15 cellular contexts compared by ENCODE assay signal in the genomic region with DNA sequence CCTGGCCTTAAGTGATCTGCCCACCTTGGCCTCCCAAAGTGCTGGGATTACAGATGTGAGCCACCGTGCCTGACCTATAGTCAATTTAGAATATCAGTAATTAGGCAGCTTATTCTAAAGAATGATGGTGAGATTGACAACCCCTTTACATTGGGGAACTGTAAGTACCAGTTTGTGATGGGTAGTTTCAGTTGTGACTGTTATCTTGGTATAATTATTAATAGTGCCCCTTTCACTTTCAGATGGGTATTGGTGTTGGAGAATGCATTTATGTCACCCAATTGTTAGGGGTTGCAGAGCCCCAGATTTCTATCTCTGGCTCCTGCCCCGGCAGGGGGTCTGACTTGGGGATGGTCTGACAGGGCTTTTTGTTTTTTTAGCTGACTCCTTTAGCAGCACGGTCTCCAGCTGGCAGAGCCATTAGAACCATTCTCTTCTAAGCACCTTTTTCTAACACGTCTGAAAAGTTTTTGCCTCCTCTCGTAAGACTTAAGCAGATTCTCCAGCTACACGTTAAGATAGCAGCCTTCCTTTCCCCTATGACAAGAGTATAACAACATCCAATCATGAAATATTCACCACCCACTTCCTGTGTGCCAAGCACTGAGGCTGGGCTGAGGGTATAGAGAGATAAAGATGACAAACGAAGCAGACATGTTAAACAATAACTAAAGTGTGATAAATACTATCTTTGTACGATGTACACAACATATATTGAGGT.
DNase-seq lines count a peak whose midpoint lies in the region; ATAC-seq lines count a peak whose summit lies in the region.
"Had no signal": no experiment of that assay in that cellular context is flagged by ENCODE, and none has a peak within 500 bp of the region (broad histone marks: within the 10 kb centered on the region; RNA-seq: fewer than 3 reads in every experiment).

No MANE protein-coding gene starts in this region.

- peaks cover 5% of the 10 kb centered on the region for H3K36me3 Mint-ChIP-seq in activated CD4-positive, alpha-beta T cell treated with anti-CD3 and anti-CD28 coated beads for 36 hours (ENCODE audit: low read depth)
- H3K36me3 Mint-ChIP-seq in naive thymus-derived CD4-positive, alpha-beta T cell: peaks cover 2 to 35% (median 14%) of the 10 kb centered on the region in 5 donors
- peaks cover 10% of the 10 kb centered on the region for H3K36me3 Mint-ChIP-seq in activated naive CD8-positive, alpha-beta T cell treated with anti-CD3 and anti-CD28 coated beads for 36 hours

- CTCF ChIA-PET in activated CD4-positive, alpha-beta T cell treated with anti-CD3 and anti-CD28 coated beads for 36 hours (lab: Charles Lee): interaction anchor here (0.8 kb wide), 1 partner anchor 848 kb away, joined by 3 read pairs; no protein-coding TSS in a partner anchor
- CTCF ChIA-PET in naive thymus-derived CD4-positive, alpha-beta T cell (lab: Charles Lee): no interaction called here

- intact Hi-C loops in activated CD4-positive, alpha-beta T cell treated with anti-CD3 and anti-CD28 coated beads for 36 hours (cut with DNase I, micrococcal nuclease): loop anchor here in 1 of 2 experiments (10.0 kb wide), 1 partner anchor 861 kb away; no protein-coding TSS in a partner anchor
- intact Hi-C loops in naive thymus-derived CD4-positive, alpha-beta T cell (cut with micrococcal nuclease): loop anchor here in 1 of 2 donors (2.0 kb wide), 1 partner anchor 61 kb away; no protein-coding TSS in a partner anchor

- H3K27me3 Mint-ChIP-seq in activated CD4-positive, alpha-beta T cell treated with anti-CD3 and anti-CD28 coated beads for 36 hours: no peaks in the 10 kb centered on the region
- H3K27me3 Mint-ChIP-seq in naive thymus-derived CD4-positive, alpha-beta T cell: no peaks in the 10 kb centered on the region
- no peaks in the 10 kb centered on the region for H3K27me3 Mint-ChIP-seq in activated naive CD8-positive, alpha-beta T cell treated with anti-CD3 and anti-CD28 coated beads for 36 hours
- H3K27me3 Mint-ChIP-seq: type B pancreatic cell had no signal

- H3K4me3 ChIP-seq in naive thymus-derived CD4-positive, alpha-beta T cell (ENCODE audit: low read length): no peak overlapping the region
- H3K4me3 ChIP-seq: pancreas had no signal

- POLR2A ChIA-PET in activated CD4-positive, alpha-beta T cell treated with anti-CD3 and anti-CD28 coated beads for 36 hours (lab: Charles Lee): no interaction called here
- POLR2A ChIA-PET in naive thymus-derived CD4-positive, alpha-beta T cell (lab: Charles Lee): no interaction called here

- peaks cover 30% of the 10 kb centered on the region for H3K4me1 Mint-ChIP-seq in activated CD4-positive, alpha-beta T cell treated with anti-CD3 and anti-CD28 coated beads for 36 hours
- H3K4me1 Mint-ChIP-seq in naive thymus-derived CD4-positive, alpha-beta T cell: peaks cover 3 to 38% (median 10%) of the 10 kb centered on the region in 7 donors
- H3K4me1 Mint-ChIP-seq in activated naive CD8-positive, alpha-beta T cell treated with anti-CD3 and anti-CD28 coated beads for 36 hours: peaks cover 22% of the 10 kb centered on the region

- no peaks in the 10 kb centered on the region for H3K4me1 ChIP-seq in naive thymus-derived CD4-positive, alpha-beta T cell (ENCODE audit: control insufficient read depth in 2 of 2, insufficient read depth in 2 of 2, low read length in 2 of 2)
- H3K4me1 ChIP-seq: Caco-2, pancreas had no signal

- no peaks in the 10 kb centered on the region for H3K9me3 ChIP-seq in naive thymus-derived CD4-positive, alpha-beta T cell (ENCODE audit: control insufficient read depth in 2 of 3, low read length in 3 of 3)
- H3K9me3 ChIP-seq: Caco-2, pancreas had no signal

- peak overlapping the region; percentile 13 for H3K27ac Mint-ChIP-seq in activated CD4-positive, alpha-beta T cell treated with anti-CD3 and anti-CD28 coated beads for 36 hours
- peak overlapping the region in 5 of 9 donors; percentile 2 to 67 (median 10) for H3K27ac Mint-ChIP-seq in naive thymus-derived CD4-positive, alpha-beta T cell
- H3K27ac Mint-ChIP-seq in activated naive CD8-positive, alpha-beta T cell treated with anti-CD3 and anti-CD28 coated beads for 36 hours: no peak overlapping the region
- H3K27ac Mint-ChIP-seq: type B pancreatic cell had no signal

- no peak overlapping the region for H3K27ac ChIP-seq in naive thymus-derived CD4-positive, alpha-beta T cell (ENCODE audit: low read depth, low read length)
- H3K27ac ChIP-seq: pancreas had no signal

- no peaks in the 10 kb centered on the region for H3K27me3 ChIP-seq in naive thymus-derived CD4-positive, alpha-beta T cell (ENCODE audit: control insufficient read depth in 2 of 2, insufficient read depth in 2 of 2, low read length in 2 of 2)
- H3K27me3 ChIP-seq: pancreas had no signal

- no peak overlapping the region for H3K4me3 Mint-ChIP-seq in activated CD4-positive, alpha-beta T cell treated with anti-CD3 and anti-CD28 coated beads for 36 hours
- peak overlapping the region in 1 of 10 donors; percentile 60 for H3K4me3 Mint-ChIP-seq in naive thymus-derived CD4-positive, alpha-beta T cell
- no peak overlapping the region for H3K4me3 Mint-ChIP-seq in activated naive CD8-positive, alpha-beta T cell treated with anti-CD3 and anti-CD28 coated beads for 36 hours
- H3K4me3 Mint-ChIP-seq: type B pancreatic cell had no signal

- peaks cover 0 to 6% (median 0%) of the 10 kb centered on the region in 3 experiments for H3K36me3 ChIP-seq in naive thymus-derived CD4-positive, alpha-beta T cell (ENCODE audit: control insufficient read depth in 2 of 3, insufficient read depth in 3 of 3, low read length in 3 of 3)
- H3K36me3 ChIP-seq: pancreas had no signal

- peak; percentile 60 for ATAC-seq in activated CD4-positive, alpha-beta T cell treated with anti-CD3 and anti-CD28 coated beads for 36 hours
- ATAC-seq in GM21390 (IDR thresholded peaks at IDR 0.05; ENCODE audit: unreplicated experiment): peak; percentile 53
- peak; percentile 86 for ATAC-seq in HG03354 (IDR thresholded peaks at IDR 0.05; ENCODE audit: poor library complexity, severe bottlenecking, unreplicated experiment)
- no peak for ATAC-seq in naive thymus-derived CD4-positive, alpha-beta T cell
- ATAC-seq: pancreas had no signal

- DNase-seq in activated CD4-positive, alpha-beta T cell treated with anti-CD3 and anti-CD28 coated beads for 36 hours: no peak
- no peak for DNase-seq in activated CD4-positive, alpha-beta T cell treated with anti-CD3 and anti-CD28 coated beads, Interleukin-2, amount 50 U/mL, for 1 hour
- peak in 2 of 9 donors; percentile 7 to 8 for DNase-seq in naive thymus-derived CD4-positive, alpha-beta T cell
- DNase-seq in HCEC 1CT (no peak), NCI-H69 (lab: John Stamatoyannopoulos, UW) (no peak)
- no peak for DNase-seq in activated naive CD8-positive, alpha-beta T cell treated with anti-CD3 and anti-CD28 coated beads for 36 hours
- DNase-seq: 8988T, Caco-2, NCI-H1092 treated with DMSO at 0.1 percent for 48 hours, NCI-H446 treated with DMSO at 0.1 percent for 48 hours, pancreas, RPMI8226 had no signal

- H3K9me3 Mint-ChIP-seq in activated CD4-positive, alpha-beta T cell treated with anti-CD3 and anti-CD28 coated beads for 36 hours (ENCODE audit: low read depth): no peaks in the 10 kb centered on the region
- H3K9me3 Mint-ChIP-seq in naive thymus-derived CD4-positive, alpha-beta T cell: no peaks in the 10 kb centered on the region
- H3K9me3 Mint-ChIP-seq in activated naive CD8-positive, alpha-beta T cell treated with anti-CD3 and anti-CD28 coated beads for 36 hours: no peaks in the 10 kb centered on the region
- H3K9me3 Mint-ChIP-seq: type B pancreatic cell had no signal
